Comparison of ENCODE assay signal across 11 cellular contexts in genomic region chr1:244436336-244437102, GRCh38. TPM values are rescaled to one million over a fixed set of nuclear protein-coding genes. Genes with fewer than 3 reads are reported as not detected.
DNase-seq lines count a peak whose midpoint lies in the region; ATAC-seq and TF ChIP-seq lines count a peak whose summit lies in the region.
"Had no signal": no experiment of that assay in that cellular context is flagged by ENCODE, and none has a peak within 500 bp of the region (broad histone marks: within the 10 kb centered on the region; RNA-seq: fewer than 3 reads in every experiment).

No MANE protein-coding gene starts in this region.

- H3K4me2 ChIP-seq in osteoblast (ENCODE audit: insufficient read depth, low read length): peak overlapping the region; percentile 41

- H3K36me3 Mint-ChIP-seq in activated CD4-positive, alpha-beta T cell treated with anti-CD3 and anti-CD28 coated beads for 36 hours (ENCODE audit: low read depth): peaks cover 29% of the 10 kb centered on the region

- no peak for ATAC-seq in activated CD4-positive, alpha-beta T cell treated with anti-CD3 and anti-CD28 coated beads for 36 hours
- peak; percentile 61 for ATAC-seq in RWPE2 (ENCODE audit: low read depth)
- no peak for ATAC-seq in left colon

- no peaks in the 10 kb centered on the region for H3K9me3 ChIP-seq in RWPE2 (ENCODE audit: severe bottlenecking)
- H3K9me3 ChIP-seq in osteoblast (ENCODE audit: low read depth, low read length): no peaks in the 10 kb centered on the region
- H3K9me3 ChIP-seq: tibial artery had no signal

- H3K4me3 Mint-ChIP-seq in activated CD4-positive, alpha-beta T cell treated with anti-CD3 and anti-CD28 coated beads for 36 hours: no peak overlapping the region

- POLR2A ChIA-PET in activated CD4-positive, alpha-beta T cell treated with anti-CD3 and anti-CD28 coated beads for 36 hours (lab: Charles Lee): no interaction called here

- intact Hi-C loops in activated CD4-positive, alpha-beta T cell treated with anti-CD3 and anti-CD28 coated beads for 36 hours (cut with DNase I, micrococcal nuclease): loop anchor here (1.0 to 2.0 kb wide), 2 partner anchors 14 kb away; partner anchors contain the start of gene ADSS2 (in 1 of the 2)
- intact Hi-C loops in left colon (cut with DNase I, micrococcal nuclease): no loop called here

- no peaks in the 10 kb centered on the region for H4K20me1 ChIP-seq in osteoblast (ENCODE audit: insufficient read depth, low read length)

- no peaks in the 10 kb centered on the region for H3K9me3 Mint-ChIP-seq in activated CD4-positive, alpha-beta T cell treated with anti-CD3 and anti-CD28 coated beads for 36 hours (ENCODE audit: low read depth)

- H3K4me3 ChIP-seq in RWPE2 (ENCODE audit: severe bottlenecking) (no peak overlapping the region), osteoblast (ENCODE audit: insufficient read depth, low read length) (peak overlapping the region; percentile 43)
- H3K4me3 ChIP-seq: tibial artery had no signal

- no peak overlapping the region for H2AFZ ChIP-seq in osteoblast (ENCODE audit: low read length)

- peaks cover 47% of the 10 kb centered on the region for H3K4me1 Mint-ChIP-seq in activated CD4-positive, alpha-beta T cell treated with anti-CD3 and anti-CD28 coated beads for 36 hours

- peaks cover 48% of the 10 kb centered on the region for H3K79me2 ChIP-seq in osteoblast (ENCODE audit: insufficient read depth, low read length)

- H3K27me3 ChIP-seq in RWPE2 (ENCODE audit: insufficient read depth, poor library complexity, severe bottlenecking) (no peaks in the 10 kb centered on the region), osteoblast (ENCODE audit: insufficient read depth, low read length) (no peaks in the 10 kb centered on the region)
- H3K27me3 ChIP-seq: tibial artery had no signal

- peak overlapping the region; percentile 96 for H3K27ac Mint-ChIP-seq in activated CD4-positive, alpha-beta T cell treated with anti-CD3 and anti-CD28 coated beads for 36 hours

- DNase-seq in activated CD4-positive, alpha-beta T cell treated with anti-CD3 and anti-CD28 coated beads for 36 hours: no peak
- no peak for DNase-seq in activated CD4-positive, alpha-beta T cell treated with anti-CD3 and anti-CD28 coated beads for 1 hour
- DNase-seq in RWPE2 (ENCODE audit: low spot score): no peak
- peak; percentile 59 for DNase-seq in dermis blood vessel endothelial cell
- DNase-seq in osteoblast (ENCODE audit: insufficient read length, low spot score, missing footprints): no peak
- no peak for DNase-seq in AG08395 (ENCODE audit: low spot score)
- no peak for DNase-seq in left colon
- DNase-seq in pons (ENCODE audit: low spot score): no peak
- DNase-seq: 8988T, NCI-H1930, tibial artery had no signal

- H3K36me3 ChIP-seq in RWPE2 (ENCODE audit: low read depth) (peaks cover 41% of the 10 kb centered on the region), osteoblast (ENCODE audit: insufficient read depth, low read length) (peaks cover 13% of the 10 kb centered on the region)

- CTCF ChIA-PET in activated CD4-positive, alpha-beta T cell treated with anti-CD3 and anti-CD28 coated beads for 36 hours (lab: Charles Lee): interaction anchor here (0.7 kb wide), 1 partner anchor 110 kb away, joined by 3 read pairs; no protein-coding TSS in a partner anchor

- no peaks in the 10 kb centered on the region for H3K27me3 Mint-ChIP-seq in activated CD4-positive, alpha-beta T cell treated with anti-CD3 and anti-CD28 coated beads for 36 hours

- H3K27ac ChIP-seq in RWPE2 (ENCODE audit: poor library complexity, severe bottlenecking) (peak overlapping the region; percentile 69), osteoblast (ENCODE audit: low read depth, low read length) (peak overlapping the region; percentile 83)

- no peak for TF ChIP-seq CTCF in RWPE2 (IDR thresholded peaks at IDR 0.05; ENCODE audit: poor library complexity, severe bottlenecking)
- no peak for TF ChIP-seq CTCF in osteoblast (IDR thresholded peaks at IDR 0.05; ENCODE audit: extremely low read depth, low read depth, low read length)

- H3K4me1 ChIP-seq in RWPE2 (ENCODE audit: insufficient read depth, poor library complexity, severe bottlenecking): peaks cover 37% of the 10 kb centered on the region
- H3K4me1 ChIP-seq in osteoblast (ENCODE audit: insufficient read depth, low read length): peaks cover 30% of the 10 kb centered on the region

RNA-seq across cellular contexts. Expression of gene ADSS2, which starts 15.2 kb away (rescaled TPM):
- 10 to 100 TPM; 43.6 to 52.8 TPM for total RNA-seq in activated CD4-positive, alpha-beta T cell treated with anti-CD3 and anti-CD28 coated beads for 36 hours
- total RNA-seq in dermis blood vessel endothelial cell (92.1 and 124 TPM in 2 replicates), osteoblast (52.8 and 56.6 TPM in 2 replicates), left colon (10 to 100 TPM; 38.7 to 39.6 TPM)

RNA-seq across cellular contexts. Expression of gene CATSPERE, which starts 24.6 kb away (rescaled TPM):
- under 1 TPM in 1 of 2 experiments, not detected in 1; 0.11 TPM for total RNA-seq in activated CD4-positive, alpha-beta T cell treated with anti-CD3 and anti-CD28 coated beads for 36 hours
- 0.42 and 1.4 TPM in 2 replicates for total RNA-seq in dermis blood vessel endothelial cell
- 1.4 and 1.8 TPM in 2 replicates for total RNA-seq in osteoblast
- total RNA-seq in left colon: under 1 TPM; 0.50 to 0.82 TPM

Comparison
In these comparisons a context has a peak if more than half of its experiments do, and no peak if none do; other contexts are left out.
1. intact Hi-C loops: an anchor here in activated CD4-positive, alpha-beta T cell treated with anti-CD3 and anti-CD28 coated beads for 36 hours (1.0 to 2.0 kb wide); none called in left colon.